Comparison of ENCODE assay signal across 8 cellular contexts in genomic region chr17:18314731-18315497, GRCh38. TPM values are rescaled to one million over a fixed set of nuclear protein-coding genes. Genes with fewer than 3 reads are reported as not detected.
DNase-seq lines count a peak whose midpoint lies in the region; ATAC-seq and TF ChIP-seq lines count a peak whose summit lies in the region.

Gene SMCR8 (plus strand): TSS chr17:18315293. CDS start chr17:18315790, 497 bp downstream.
Gene TOP3A (minus strand): TSS chr17:18314994. CDS start chr17:18314778, 216 bp downstream.

- H3K27ac ChIP-seq in PC-9: peak within 1 kb of the TSS; percentile 73

- no peaks in the 10 kb centered on the region for H3K27me3 ChIP-seq in PC-9 (ENCODE audit: insufficient read depth, low read depth)

- TF ChIP-seq CTCF in PC-9 (conservative IDR thresholded peaks at IDR 0.05): no peak
- TF ChIP-seq CTCF in epithelial cell of proximal tubule (conservative IDR thresholded peaks at IDR 0.05; ENCODE audit: low read depth, low read length): no peak

- POLR2A ChIA-PET in PC-9 (lab: Charles Lee; ENCODE audit: unreplicated experiment): interaction anchor here (0.6 kb wide), 2 partner anchors 133 to 553 kb away, joined by 6 to 30 read pairs; no protein-coding TSS in a partner anchor

- peak; percentile 76 for ATAC-seq in GM21619 (IDR thresholded peaks at IDR 0.05; ENCODE audit: unreplicated experiment)

- no TSS peak for BruUV-seq in PC-9 (replicated peaks; lab: Mats Ljungman, UMichigan)

- H3K9me2 ChIP-seq in PC-9 (ENCODE audit: insufficient read depth): no peaks in the 10 kb centered on the region

- no peaks in the 10 kb centered on the region for H3F3A ChIP-seq in PC-9 (ENCODE audit: insufficient read depth, low read depth)

- CTCF ChIA-PET in PC-9 (lab: Charles Lee): no interaction called here

- H3K36me3 ChIP-seq in PC-9 (ENCODE audit: low read depth): peaks cover 19% of the 10 kb centered on the region

- peak within 1 kb of the TSS; percentile 80 for H3K4me3 ChIP-seq in Jurkat, Clone E6-1 (ENCODE audit: low read length)
- H3K4me3 ChIP-seq in PC-9 (peak within 1 kb of the TSS; percentile 84), epithelial cell of proximal tubule (ENCODE audit: low read depth, low read length) (peak within 1 kb of the TSS; percentile 89)

- intact Hi-C loops in PC-9 (cut with micrococcal nuclease; ENCODE audit: unreplicated experiment): loop anchor here (1.0 to 10.0 kb wide), 3 partner anchors 58 to 90 kb away; partner anchors contain the start of gene LLGL1

- H2AFZ ChIP-seq in PC-9: peak within 1 kb of the TSS; percentile 94

- peaks cover 33% of the 10 kb centered on the region for H4K20me1 ChIP-seq in PC-9 (ENCODE audit: insufficient read depth)

- H3K4me1 ChIP-seq in PC-9 (replicated peaks; ENCODE audit: insufficient read depth): peaks cover 42% of the 10 kb centered on the region

- no peaks in the 10 kb centered on the region for H3K9me3 ChIP-seq in PC-9 (ENCODE audit: insufficient read depth, low read depth)

- peaks cover 87% of the 10 kb centered on the region for H3K79me2 ChIP-seq in PC-9 (ENCODE audit: low read depth)

- peak; percentile 70 for DNase-seq in DMS153 (lab: John Stamatoyannopoulos, UW)
- peak; percentile 96 for DNase-seq in Jurkat, Clone E6-1 (ENCODE audit: low read depth, low spot score)
- DNase-seq in PC-9: peak; percentile 96 to 99
- DNase-seq in activated T-cell treated with anti-CD3 and anti-CD28 coated beads, Interleukin-2, amount 50 U/mL, for 1 hour: peak; percentile 94
- peak; percentile 87 for DNase-seq in epithelial cell of proximal tubule (ENCODE audit: low read depth)
- DNase-seq in mucosa of gallbladder (ENCODE audit: low spot score): peak; percentile 98
- peak; percentile 95 to 97 for DNase-seq in stimulated activated CD8-positive, alpha-beta memory T cell treated with anti-CD3 and anti-CD28 coated beads, Interleukin-4, amount 100 ng/mL, for 4 hours (ENCODE audit: low read depth in 2 of 2, low spot score in 1 of 2)

- peak within 1 kb of the TSS; percentile 96 for H3K4me2 ChIP-seq in PC-9

RNA-seq across cellular contexts. Expression of gene SMCR8, which starts in this region (rescaled TPM):
- polyA plus RNA-seq in Jurkat, Clone E6-1 (2012; ENCODE audit: insufficient read depth, insufficient read length): 8.2 TPM
- total RNA-seq in PC-9 (2021) (19.5 and 23.8 TPM in 2 replicates), epithelial cell of proximal tubule (9.5 and 11.1 TPM in 2 replicates), mucosa of gallbladder (19.4 TPM)

RNA-seq across cellular contexts. Expression of gene TOP3A, which starts in this region (rescaled TPM):
- 54.0 TPM for polyA plus RNA-seq in Jurkat, Clone E6-1 (2012; ENCODE audit: insufficient read depth, insufficient read length)
- total RNA-seq in PC-9 (2021) (51.2 and 52.2 TPM in 2 replicates), epithelial cell of proximal tubule (31.0 and 49.2 TPM in 2 replicates), mucosa of gallbladder (25.6 TPM)

Comparison
In these comparisons a context has a peak if more than half of its experiments do, and no peak if none do; other contexts are left out.
1. Peak in every context shown above with its lines: DNase-seq, ATAC-seq, H3K4me3 ChIP-seq and H3K27ac ChIP-seq.